ENCODE assay signal across 1 cellular context in genomic region chr19:18519962-18520847, GRCh38.
TF ChIP-seq lines count a peak whose summit lies in the region.

No MANE protein-coding gene starts in this region.

TF ChIP-seq in HepG2, 621 proteins besides CTCF, POLR2A, EP300 and RAD21 (continued from another document and continues in another):
- no peak for TF ChIP-seq ZNF280D (CRISPR knock-in tag; IDR thresholded peaks at IDR 0.05)
- no peak for TF ChIP-seq ZNF512B (CRISPR knock-in tag; IDR thresholded peaks at IDR 0.05; ENCODE audit: borderline replicate concordance)
- no peak for TF ChIP-seq ZBTB49 (CRISPR knock-in tag; IDR thresholded peaks at IDR 0.05; ENCODE audit: borderline replicate concordance)
- TF ChIP-seq ZBTB26 (CRISPR knock-in tag; IDR thresholded peaks at IDR 0.05; ENCODE audit: borderline replicate concordance): no peak
- no peak for TF ChIP-seq ZNF839 (CRISPR knock-in tag; IDR thresholded peaks at IDR 0.05; ENCODE audit: borderline replicate concordance)
- no peak for TF ChIP-seq ETV6 (CRISPR knock-in tag; conservative IDR thresholded peaks at IDR 0.05)
- TF ChIP-seq SMAD1 (CRISPR knock-in tag; IDR thresholded peaks at IDR 0.05; ENCODE audit: borderline replicate concordance, low read depth): no peak
- no peak for TF ChIP-seq ZNF407 (CRISPR knock-in tag; IDR thresholded peaks at IDR 0.05; ENCODE audit: not compliant biosample characterization)
- TF ChIP-seq ATF3 (CRISPR knock-in tag; IDR thresholded peaks at IDR 0.05): peak; percentile 72
- no peak; the same call in 1 of the 2 replicates for TF ChIP-seq KLF6 (CRISPR knock-in tag; IDR thresholded peaks at IDR 0.05)
- peak; percentile 81 for TF ChIP-seq PAXIP1 (CRISPR knock-in tag; conservative IDR thresholded peaks at IDR 0.05)
- 0 out of 2 replicates have a peak, but pooled peaks have one; percentile 32 for TF ChIP-seq SOX13 (IDR thresholded peaks at IDR 0.05)
- peak in 1 of 2 experiments; percentile 65; a peak in 1 of 4 replicates for TF ChIP-seq SOX13 (CRISPR knock-in tag; conservative IDR thresholded peaks at IDR 0.05 in 1 of 2, IDR thresholded peaks at IDR 0.05 in 1 of 2)
- peak; percentile 96 for TF ChIP-seq FOSL2 (CRISPR knock-in tag; IDR thresholded peaks at IDR 0.05)
- no peak for TF ChIP-seq ZNF367 (CRISPR knock-in tag; IDR thresholded peaks at IDR 0.05; ENCODE audit: borderline replicate concordance)
- TF ChIP-seq TEAD3 (CRISPR knock-in tag; optimal IDR thresholded peaks at IDR 0.05; ENCODE audit: borderline replicate concordance): no peak
- TF ChIP-seq ZNF382 (CRISPR knock-in tag; IDR thresholded peaks at IDR 0.05; ENCODE audit: borderline replicate concordance): no peak
- no peak for TF ChIP-seq CREB3 (CRISPR knock-in tag; IDR thresholded peaks at IDR 0.05)
- no peak for TF ChIP-seq NFATC3 (CRISPR knock-in tag; IDR thresholded peaks at IDR 0.05)
- TF ChIP-seq TGIF2 (CRISPR knock-in tag; IDR thresholded peaks at IDR 0.05): peak; percentile 80
- TF ChIP-seq NCOR1 (IDR thresholded peaks at IDR 0.05; ENCODE audit: borderline replicate concordance, low read length): peak; percentile 68; the same call in 1 of the 2 replicates
- peak; percentile 21; the same call in 1 of the 2 replicates for TF ChIP-seq FOXC1 (CRISPR knock-in tag; IDR thresholded peaks at IDR 0.05; ENCODE audit: borderline replicate concordance)
- TF ChIP-seq ZNF543 (CRISPR knock-in tag; IDR thresholded peaks at IDR 0.05): no peak
- TF ChIP-seq NFE2L1 (CRISPR knock-in tag; IDR thresholded peaks at IDR 0.05; ENCODE audit: borderline replicate concordance): no peak
- TF ChIP-seq ZNF292 (CRISPR knock-in tag; IDR thresholded peaks at IDR 0.05; ENCODE audit: borderline replicate concordance, low read depth): no peak
- no peak for TF ChIP-seq ADNP (CRISPR knock-in tag; IDR thresholded peaks at IDR 0.05)
- TF ChIP-seq RFXAP (CRISPR knock-in tag; IDR thresholded peaks at IDR 0.05; ENCODE audit: borderline replicate concordance): no peak
- no peak for TF ChIP-seq HDAC6 (IDR thresholded peaks at IDR 0.05; ENCODE audit: low read depth, low read length)
- TF ChIP-seq IRF9 (CRISPR knock-in tag; IDR thresholded peaks at IDR 0.05; ENCODE audit: borderline replicate concordance): peak; percentile 68; the same call in 1 of the 2 replicates
- no peak for TF ChIP-seq RFX5 (IDR thresholded peaks at IDR 0.05; ENCODE audit: low read depth, low read length)
- TF ChIP-seq MIER2 (CRISPR knock-in tag; IDR thresholded peaks at IDR 0.05): no peak
- TF ChIP-seq MXD4 (CRISPR knock-in tag; IDR thresholded peaks at IDR 0.05): 0 out of 2 replicates have a peak, but pooled peaks have one; percentile 37
